ENCODE assay signal across 1 cellular context in genomic region chr22:24706732-24707476, GRCh38.
TF ChIP-seq lines count a peak whose summit lies in the region.

No MANE protein-coding gene starts in this region.

TF ChIP-seq in HEK293, 187 proteins besides CTCF, POLR2A, EP300 and RAD21 (continued from another document):
- TF ChIP-seq PRDM4 (tag by site-specific recombination; IDR thresholded peaks at IDR 0.05) (no peak), ZNF621 (tag by site-specific recombination; IDR thresholded peaks at IDR 0.05) (no peak), ZNF561 (tag by site-specific recombination; IDR thresholded peaks at IDR 0.05; ENCODE audit: borderline replicate concordance) (no peak), ZFHX2 (tag by site-specific recombination; conservative IDR thresholded peaks at IDR 0.05) (peak; percentile 97), ZIC2 (tag by site-specific recombination; IDR thresholded peaks at IDR 0.05) (no peak), ZNF677 (tag by site-specific recombination; IDR thresholded peaks at IDR 0.05) (no peak), ZNF155 (tag by site-specific recombination; IDR thresholded peaks at IDR 0.05) (no peak), ZNF146 (tag by site-specific recombination; IDR thresholded peaks at IDR 0.05) (no peak), ZNF239 (tag by site-specific recombination; IDR thresholded peaks at IDR 0.05) (no peak), ZNF585B (tag by site-specific recombination; IDR thresholded peaks at IDR 0.05) (no peak), YY2 (tag by site-specific recombination; IDR thresholded peaks at IDR 0.05) (no peak), ZNF214 (tag by site-specific recombination; IDR thresholded peaks at IDR 0.05; ENCODE audit: borderline replicate concordance) (no peak), ZBTB6 (tag by site-specific recombination; IDR thresholded peaks at IDR 0.05) (no peak)
